11 cellular contexts compared by ENCODE assay signal in genomic region chr2:217797661-217798069, GRCh38.
DNase-seq lines count a peak whose midpoint lies in the region; TF ChIP-seq lines count a peak whose summit lies in the region.
"Had no signal": no experiment of that assay in that cellular context is flagged by ENCODE, and none has a peak within 500 bp of the region (broad histone marks: within the 10 kb centered on the region; RNA-seq: fewer than 3 reads in every experiment).

No MANE protein-coding gene starts in this region.

- TF ChIP-seq CTCF in fibroblast of mammary gland (conservative IDR thresholded peaks at IDR 0.05; ENCODE audit: control insufficient read depth, insufficient read depth, low read depth, low read length): no peak
- no peak for TF ChIP-seq CTCF in chondrocyte (IDR thresholded peaks at IDR 0.05)
- no peak for TF ChIP-seq CTCF in nephron progenitor cell (IDR thresholded peaks at IDR 0.05)
- TF ChIP-seq CTCF in GM10266 (IDR thresholded peaks at IDR 0.05; ENCODE audit: control insufficient read depth, insufficient read depth, low read depth, missing control alignments): no peak

- no peak overlapping the region for H3K9ac ChIP-seq in rectal smooth muscle tissue (ENCODE audit: low read length)

- H3K4me1 ChIP-seq in rectal smooth muscle tissue (ENCODE audit: control insufficient read depth, insufficient read depth, low read length): no peaks in the 10 kb centered on the region

- H3K27me3 ChIP-seq in rectal smooth muscle tissue (ENCODE audit: control insufficient read depth, insufficient read depth, low read length): no peaks in the 10 kb centered on the region

- H3K4me3 ChIP-seq in fibroblast of mammary gland (ENCODE audit: control insufficient read depth, low read depth, low read length) (no peak overlapping the region), rectal smooth muscle tissue (ENCODE audit: low read length) (no peak overlapping the region)

- H3K36me3 ChIP-seq in rectal smooth muscle tissue (ENCODE audit: control insufficient read depth, insufficient read depth, low read length): no peaks in the 10 kb centered on the region

- no peak overlapping the region for H3K4me3 Mint-ChIP-seq in chondrocyte (ENCODE audit: unreplicated experiment)
- H3K4me3 Mint-ChIP-seq in nephron progenitor cell: no peak overlapping the region
- H3K4me3 Mint-ChIP-seq: effector memory CD8-positive, alpha-beta T cell had no signal

- H3K27ac Mint-ChIP-seq in chondrocyte (ENCODE audit: unreplicated experiment): no peak overlapping the region
- no peak overlapping the region for H3K27ac Mint-ChIP-seq in nephron progenitor cell
- H3K27ac Mint-ChIP-seq: effector memory CD8-positive, alpha-beta T cell had no signal

- in situ Hi-C loops in G401 (cut with HindIII; ENCODE audit: low sequenced_read_pairs): no loop called here

- H3K36me3 Mint-ChIP-seq in chondrocyte (ENCODE audit: low read depth) (peaks cover 17% of the 10 kb centered on the region), nephron progenitor cell (ENCODE audit: low read depth) (no peaks in the 10 kb centered on the region)

- peak; percentile 24 for DNase-seq in G401 (ENCODE audit: low spot score)
- DNase-seq in NCI-H2171 treated with DMSO at 0.1 percent for 48 hours (lab: John Stamatoyannopoulos, UW): peak; percentile 75
- peak; percentile 32 for DNase-seq in fibroblast of mammary gland (ENCODE audit: low read depth)
- DNase-seq in UCSD-AML1 (lab: John Stamatoyannopoulos, UW; ENCODE audit: unreplicated experiment): no peak
- no peak for DNase-seq in chondrocyte (ENCODE audit: low spot score)
- DNase-seq in nephron progenitor cell: no peak
- DNase-seq in GM10266 (ENCODE audit: extremely low spot score): no peak
- DNase-seq: activated T-cell treated with anti-CD3 and anti-CD28 coated beads, Interleukin-2, amount 50 U/mL, for 1 hour; effector memory CD8-positive, alpha-beta T cell; mesenchymal stem cell had no signal

- H3K27ac ChIP-seq in rectal smooth muscle tissue (ENCODE audit: low read depth, low read length): peak overlapping the region; percentile 69

- peaks cover 18% of the 10 kb centered on the region for H3K4me1 Mint-ChIP-seq in chondrocyte (ENCODE audit: low read depth)
- H3K4me1 Mint-ChIP-seq in nephron progenitor cell: peaks cover 45% of the 10 kb centered on the region

- H3K9me3 Mint-ChIP-seq in chondrocyte (ENCODE audit: low read depth): no peaks in the 10 kb centered on the region
- H3K9me3 Mint-ChIP-seq in nephron progenitor cell: no peaks in the 10 kb centered on the region
- H3K9me3 Mint-ChIP-seq: effector memory CD8-positive, alpha-beta T cell had no signal

- H3K27me3 Mint-ChIP-seq in chondrocyte (ENCODE audit: low read depth) (no peaks in the 10 kb centered on the region), nephron progenitor cell (ENCODE audit: low read depth, poor library complexity) (peaks cover 7% of the 10 kb centered on the region)

Comparison
In these comparisons a context has a peak if more than half of its experiments do, and no peak if none do; other contexts are left out.
1. DNase-seq: peak in G401 (single experiment), NCI-H2171 treated with DMSO at 0.1 percent for 48 hours (single experiment) and fibroblast of mammary gland (single experiment); none in UCSD-AML1 (single experiment), chondrocyte (single experiment), nephron progenitor cell (single experiment) and GM10266 (single experiment).